11 cellular contexts compared by ENCODE assay signal in the genomic region with DNA sequence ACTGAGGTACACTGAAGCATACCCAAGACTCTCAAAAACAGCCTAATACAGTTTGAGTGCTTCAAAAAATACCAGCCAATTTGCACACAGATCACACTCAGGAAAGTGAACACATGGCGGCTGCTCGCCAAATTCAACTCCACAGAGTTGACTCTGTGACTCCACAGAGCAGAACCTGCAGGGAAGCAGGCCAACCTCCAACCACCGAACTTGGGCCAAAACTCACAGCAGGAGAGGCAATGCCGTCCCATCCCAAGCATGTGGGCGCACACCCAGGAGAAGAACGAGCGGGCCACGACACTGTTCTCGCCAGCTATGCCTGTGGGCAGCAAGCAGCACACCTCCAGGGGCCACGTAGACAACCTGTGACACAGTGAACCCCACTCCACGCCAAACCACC. TPM values are rescaled to one million over a fixed set of nuclear protein-coding genes. Genes with fewer than 3 reads are reported as not detected.
A peak's percentile ranks its signal among the peaks of the same experiment; 100 is the strongest.
DNase-seq lines count a peak whose midpoint lies in the region; ATAC-seq and TF ChIP-seq lines count a peak whose summit lies in the region.
"Had no signal": no experiment of that assay in that cellular context is flagged by ENCODE, and none has a peak within 500 bp of the region (broad histone marks: within the 10 kb centered on the region; RNA-seq: fewer than 3 reads in every experiment).

No MANE protein-coding gene starts in this region.

- H3K36me3 ChIP-seq in tibial artery, result no peaks in the 10 kb centered on the region
- H3K36me3 ChIP-seq: cardiac muscle cell had no signal

- no peaks in the 10 kb centered on the region for H3K27me3 Mint-ChIP-seq in activated T-cell treated with anti-CD3 and anti-CD28 coated beads, Interleukin-2, amount 50 U/mL, for 24 hours
- H3K27me3 Mint-ChIP-seq in chondrocyte (ENCODE audit: low read depth) (no peaks in the 10 kb centered on the region), memory B cell (no peaks in the 10 kb centered on the region)
- H3K27me3 Mint-ChIP-seq: stimulated activated naive CD8-positive, alpha-beta T cell treated with anti-CD3 and anti-CD28 coated beads, Interleukin-15, amount 100 ng/mL, for 72 hours had no signal

- H3K4me1 ChIP-seq in tibial artery, result peaks cover 4 to 100% (median 87%) of the 10 kb centered on the region in 4 donors

- no peak overlapping the region for H3K4me3 ChIP-seq in tibial artery
- H3K4me3 ChIP-seq: cardiac muscle cell had no signal

- H3K27ac ChIP-seq in tibial artery, result peak overlapping the region; percentile 76 to 77

- H3K4me3 Mint-ChIP-seq in activated T-cell treated with anti-CD3 and anti-CD28 coated beads, Interleukin-2, amount 50 U/mL, for 24 hours, result no peak overlapping the region
- no peak overlapping the region for H3K4me3 Mint-ChIP-seq in chondrocyte (ENCODE audit: unreplicated experiment)
- no peak overlapping the region for H3K4me3 Mint-ChIP-seq in memory B cell

- no peaks in the 10 kb centered on the region for H3K36me3 Mint-ChIP-seq in activated T-cell treated with anti-CD3 and anti-CD28 coated beads, Interleukin-2, amount 50 U/mL, for 24 hours (ENCODE audit: low read depth)
- H3K36me3 Mint-ChIP-seq in chondrocyte (ENCODE audit: low read depth), result no peaks in the 10 kb centered on the region
- peaks cover 4% of the 10 kb centered on the region for H3K36me3 Mint-ChIP-seq in memory B cell

- no peaks in the 10 kb centered on the region for H3K9me3 ChIP-seq in tibial artery

- H3K27ac Mint-ChIP-seq in activated T-cell treated with anti-CD3 and anti-CD28 coated beads, Interleukin-2, amount 50 U/mL, for 24 hours, result peak overlapping the region; percentile 71
- H3K27ac Mint-ChIP-seq in chondrocyte (ENCODE audit: unreplicated experiment) (peak overlapping the region; percentile 51), memory B cell (peak overlapping the region; percentile 77)
- H3K27ac Mint-ChIP-seq: stimulated activated naive CD8-positive, alpha-beta T cell treated with anti-CD3 and anti-CD28 coated beads, Interleukin-15, amount 100 ng/mL, for 72 hours had no signal

- no peaks in the 10 kb centered on the region for H3K27me3 ChIP-seq in tibial artery
- H3K27me3 ChIP-seq: cardiac muscle cell had no signal

- H3K4me1 Mint-ChIP-seq in activated T-cell treated with anti-CD3 and anti-CD28 coated beads, Interleukin-2, amount 50 U/mL, for 24 hours (ENCODE audit: low read depth), result peaks cover 90% of the 10 kb centered on the region
- H3K4me1 Mint-ChIP-seq in chondrocyte (ENCODE audit: low read depth) (peaks cover 62% of the 10 kb centered on the region), memory B cell (peaks cover 64% of the 10 kb centered on the region)

- TF ChIP-seq CTCF in chondrocyte (IDR thresholded peaks at IDR 0.05) (no peak), tibial artery (IDR thresholded peaks at IDR 0.05) (no peak)

- ATAC-seq in memory B cell (ENCODE audit: low read depth) (no peak), HG03159 (IDR thresholded peaks at IDR 0.05; ENCODE audit: unreplicated experiment) (no peak), GM18868 (IDR thresholded peaks at IDR 0.05; ENCODE audit: unreplicated experiment) (no peak)
- ATAC-seq: stimulated activated naive CD8-positive, alpha-beta T cell treated with anti-CD3 and anti-CD28 coated beads, Interleukin-15, amount 100 ng/mL, for 72 hours had no signal

- H3K9me3 Mint-ChIP-seq in activated T-cell treated with anti-CD3 and anti-CD28 coated beads, Interleukin-2, amount 50 U/mL, for 24 hours, result no peaks in the 10 kb centered on the region
- H3K9me3 Mint-ChIP-seq in chondrocyte (ENCODE audit: low read depth) (no peaks in the 10 kb centered on the region), memory B cell (no peaks in the 10 kb centered on the region)
- H3K9me3 Mint-ChIP-seq: stimulated activated naive CD8-positive, alpha-beta T cell treated with anti-CD3 and anti-CD28 coated beads, Interleukin-15, amount 100 ng/mL, for 72 hours had no signal

- intact Hi-C loops in tibial artery (cut with DNase I; ENCODE audit: low total_unique reads), result no loop called here

- DNase-seq in activated T-cell treated with anti-CD3 and anti-CD28 coated beads, Interleukin-2, amount 50 U/mL, for 24 hours, result no peak
- DNase-seq in activated T-cell treated with anti-CD3 and anti-CD28 coated beads, Interleukin-2, amount 50 U/mL, for 48 hours, result no peak
- DNase-seq in chondrocyte (ENCODE audit: low spot score) (no peak), memory B cell (ENCODE audit: low spot score in 2 of 2) (no peak), tibial artery (peak; percentile 69 to 95), NCI-H2107 (lab: John Stamatoyannopoulos, UW) (no peak)
- DNase-seq: EL; stimulated activated naive CD8-positive, alpha-beta T cell treated with anti-CD3 and anti-CD28 coated beads, Interleukin-15, amount 100 ng/mL, for 72 hours had no signal

RNA-seq across cellular contexts. Expression of gene ELL, which starts 21.1 kb away (rescaled TPM):
- 12.4 to 14.0 TPM (median 13.0 TPM) in 3 replicates for total RNA-seq in chondrocyte

RNA-seq across cellular contexts. Expression of gene FKBP8, which starts 42.6 kb away (rescaled TPM):
- 168 to 192 TPM (median 190 TPM) in 3 replicates for total RNA-seq in chondrocyte

RNA-seq across cellular contexts. Expression of gene KXD1, which starts 56.9 kb away (rescaled TPM):
- total RNA-seq in chondrocyte, result 63.4 to 69.8 TPM (median 65.4 TPM) in 3 replicates

Comparison
In these comparisons a context has a peak if more than half of its experiments do, and no peak if none do; other contexts are left out.
1. DNase-seq: peak in tibial artery (2 of 2); none in activated T-cell treated with anti-CD3 and anti-CD28 coated beads, Interleukin-2, amount 50 U/mL, for 24 hours (single experiment), activated T-cell treated with anti-CD3 and anti-CD28 coated beads, Interleukin-2, amount 50 U/mL, for 48 hours (0 of 2), chondrocyte (single experiment), memory B cell (0 of 2) and NCI-H2107 (single experiment).
2. Peak in every context shown above with its lines, with median percentiles within 50 percentile points of each other: H3K27ac Mint-ChIP-seq.